1 cellular context compared by ENCODE assay signal in the genomic region with DNA sequence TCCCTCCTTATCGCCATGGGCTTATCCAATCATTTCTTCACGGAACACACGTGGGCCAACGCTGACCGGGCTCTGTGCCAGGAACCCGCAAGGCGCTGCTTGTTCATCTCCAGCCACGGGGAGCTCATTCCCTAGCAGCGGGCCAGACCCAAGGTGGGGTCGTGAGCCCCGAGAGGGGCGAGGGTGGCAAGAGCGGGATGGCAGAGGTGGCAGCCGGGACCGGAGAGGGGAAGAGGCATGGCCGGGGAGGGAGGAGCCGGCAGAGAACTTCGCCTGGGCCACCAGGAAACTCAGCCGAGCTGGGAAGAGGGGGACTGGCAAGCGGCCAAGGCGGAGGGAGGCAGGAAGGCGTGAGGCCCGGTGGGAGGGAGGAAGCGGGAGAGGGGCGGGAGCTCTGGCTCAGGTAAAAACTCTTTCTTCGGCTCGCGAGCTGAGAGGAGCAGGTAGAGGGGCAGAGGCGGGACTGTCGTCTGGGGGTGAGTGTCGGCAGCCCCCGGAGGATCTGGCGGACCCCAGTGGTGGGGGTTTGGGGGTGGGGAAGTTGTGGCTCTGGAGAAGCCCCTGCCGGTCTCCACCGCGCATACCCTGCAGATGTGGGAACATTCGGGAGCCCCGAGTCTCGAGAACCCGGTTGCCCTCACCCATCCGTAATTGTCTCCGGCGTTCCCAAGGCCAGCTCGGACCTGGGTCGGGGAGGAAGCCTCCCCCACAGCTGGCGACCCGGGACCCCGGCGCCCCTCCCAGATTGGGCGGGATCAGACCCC.
A peak's percentile ranks its signal among the peaks of the same experiment; 100 is the strongest.
TF ChIP-seq lines count a peak whose summit lies in the region.

A gene with protein sequence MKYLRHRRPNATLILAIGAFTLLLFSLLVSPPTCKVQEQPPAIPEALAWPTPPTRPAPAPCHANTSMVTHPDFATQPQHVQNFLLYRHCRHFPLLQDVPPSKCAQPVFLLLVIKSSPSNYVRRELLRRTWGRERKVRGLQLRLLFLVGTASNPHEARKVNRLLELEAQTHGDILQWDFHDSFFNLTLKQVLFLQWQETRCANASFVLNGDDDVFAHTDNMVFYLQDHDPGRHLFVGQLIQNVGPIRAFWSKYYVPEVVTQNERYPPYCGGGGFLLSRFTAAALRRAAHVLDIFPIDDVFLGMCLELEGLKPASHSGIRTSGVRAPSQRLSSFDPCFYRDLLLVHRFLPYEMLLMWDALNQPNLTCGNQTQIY (plus strand): TSS at position 408 of the 764 bp plus-strand sequence. CDS start 12,670 bp downstream, outside the sequence.

TF ChIP-seq in K562, 482 proteins besides CTCF, POLR2A, EP300 and RAD21 (continued from another document and continues in another):
- TF ChIP-seq TGIF2 (CRISPR knock-in tag; IDR thresholded peaks at IDR 0.05), result no peak
- TF ChIP-seq KAT8 (IDR thresholded peaks at IDR 0.05; ENCODE audit: low read depth), result no peak
- no peak for TF ChIP-seq FOXK2 (conservative IDR thresholded peaks at IDR 0.05 in 1 of 2, IDR thresholded peaks at IDR 0.05 in 1 of 2; ENCODE audit: low read depth in 2 of 2)
- TF ChIP-seq, protein P1, sequence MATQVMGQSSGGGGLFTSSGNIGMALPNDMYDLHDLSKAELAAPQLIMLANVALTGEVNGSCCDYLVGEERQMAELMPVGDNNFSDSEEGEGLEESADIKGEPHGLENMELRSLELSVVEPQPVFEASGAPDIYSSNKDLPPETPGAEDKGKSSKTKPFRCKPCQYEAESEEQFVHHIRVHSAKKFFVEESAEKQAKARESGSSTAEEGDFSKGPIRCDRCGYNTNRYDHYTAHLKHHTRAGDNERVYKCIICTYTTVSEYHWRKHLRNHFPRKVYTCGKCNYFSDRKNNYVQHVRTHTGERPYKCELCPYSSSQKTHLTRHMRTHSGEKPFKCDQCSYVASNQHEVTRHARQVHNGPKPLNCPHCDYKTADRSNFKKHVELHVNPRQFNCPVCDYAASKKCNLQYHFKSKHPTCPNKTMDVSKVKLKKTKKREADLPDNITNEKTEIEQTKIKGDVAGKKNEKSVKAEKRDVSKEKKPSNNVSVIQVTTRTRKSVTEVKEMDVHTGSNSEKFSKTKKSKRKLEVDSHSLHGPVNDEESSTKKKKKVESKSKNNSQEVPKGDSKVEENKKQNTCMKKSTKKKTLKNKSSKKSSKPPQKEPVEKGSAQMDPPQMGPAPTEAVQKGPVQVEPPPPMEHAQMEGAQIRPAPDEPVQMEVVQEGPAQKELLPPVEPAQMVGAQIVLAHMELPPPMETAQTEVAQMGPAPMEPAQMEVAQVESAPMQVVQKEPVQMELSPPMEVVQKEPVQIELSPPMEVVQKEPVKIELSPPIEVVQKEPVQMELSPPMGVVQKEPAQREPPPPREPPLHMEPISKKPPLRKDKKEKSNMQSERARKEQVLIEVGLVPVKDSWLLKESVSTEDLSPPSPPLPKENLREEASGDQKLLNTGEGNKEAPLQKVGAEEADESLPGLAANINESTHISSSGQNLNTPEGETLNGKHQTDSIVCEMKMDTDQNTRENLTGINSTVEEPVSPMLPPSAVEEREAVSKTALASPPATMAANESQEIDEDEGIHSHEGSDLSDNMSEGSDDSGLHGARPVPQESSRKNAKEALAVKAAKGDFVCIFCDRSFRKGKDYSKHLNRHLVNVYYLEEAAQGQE (CRISPR knock-in tag; IDR thresholded peaks at IDR 0.05; ENCODE audit: low read depth), result no peak
- TF ChIP-seq, protein P2, sequence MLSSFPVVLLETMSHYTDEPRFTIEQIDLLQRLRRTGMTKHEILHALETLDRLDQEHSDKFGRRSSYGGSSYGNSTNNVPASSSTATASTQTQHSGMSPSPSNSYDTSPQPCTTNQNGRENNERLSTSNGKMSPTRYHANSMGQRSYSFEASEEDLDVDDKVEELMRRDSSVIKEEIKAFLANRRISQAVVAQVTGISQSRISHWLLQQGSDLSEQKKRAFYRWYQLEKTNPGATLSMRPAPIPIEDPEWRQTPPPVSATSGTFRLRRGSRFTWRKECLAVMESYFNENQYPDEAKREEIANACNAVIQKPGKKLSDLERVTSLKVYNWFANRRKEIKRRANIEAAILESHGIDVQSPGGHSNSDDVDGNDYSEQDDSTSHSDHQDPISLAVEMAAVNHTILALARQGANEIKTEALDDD (IDR thresholded peaks at IDR 0.05), result no peak
- TF ChIP-seq NFYB (IDR thresholded peaks at IDR 0.05; ENCODE audit: extremely low read depth, insufficient read length), result peak; percentile 59
- no peak for TF ChIP-seq ZNF408 (CRISPR knock-in tag; IDR thresholded peaks at IDR 0.05; ENCODE audit: low read depth)
- no peak for TF ChIP-seq RFX5 (IDR thresholded peaks at IDR 0.05; ENCODE audit: low read depth, low read length)
- no peak for TF ChIP-seq SAFB2 (IDR thresholded peaks at IDR 0.05; ENCODE audit: borderline replicate concordance, low read depth, low read length, severe bottlenecking)
- TF ChIP-seq, protein P3, sequence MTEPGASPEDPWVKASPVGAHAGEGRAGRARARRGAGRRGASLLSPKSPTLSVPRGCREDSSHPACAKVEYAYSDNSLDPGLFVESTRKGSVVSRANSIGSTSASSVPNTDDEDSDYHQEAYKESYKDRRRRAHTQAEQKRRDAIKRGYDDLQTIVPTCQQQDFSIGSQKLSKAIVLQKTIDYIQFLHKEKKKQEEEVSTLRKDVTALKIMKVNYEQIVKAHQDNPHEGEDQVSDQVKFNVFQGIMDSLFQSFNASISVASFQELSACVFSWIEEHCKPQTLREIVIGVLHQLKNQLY (CRISPR knock-in tag; conservative IDR thresholded peaks at IDR 0.05), result no peak
- TF ChIP-seq C11orf30 (IDR thresholded peaks at IDR 0.05; ENCODE audit: low read depth), result no peak
- TF ChIP-seq, protein P4, sequence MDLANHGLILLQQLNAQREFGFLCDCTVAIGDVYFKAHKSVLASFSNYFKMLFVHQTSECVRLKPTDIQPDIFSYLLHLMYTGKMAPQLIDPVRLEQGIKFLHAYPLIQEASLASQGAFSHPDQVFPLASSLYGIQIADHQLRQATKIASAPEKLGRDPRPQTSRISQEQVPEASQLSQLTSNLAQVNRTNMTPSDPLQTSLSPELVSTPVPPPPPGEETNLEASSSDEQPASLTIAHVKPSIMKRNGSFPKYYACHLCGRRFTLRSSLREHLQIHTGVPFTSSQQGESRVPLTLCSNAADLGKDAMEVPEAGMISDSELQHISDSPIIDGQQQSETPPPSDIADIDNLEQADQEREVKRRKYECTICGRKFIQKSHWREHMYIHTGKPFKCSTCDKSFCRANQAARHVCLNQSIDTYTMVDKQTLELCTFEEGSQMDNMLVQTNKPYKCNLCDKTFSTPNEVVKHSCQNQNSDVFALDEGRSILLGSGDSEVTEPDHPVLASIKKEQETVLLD (IDR thresholded peaks at IDR 0.05), result no peak; the same call in 1 of the 2 replicates
- TF ChIP-seq, protein P5, sequence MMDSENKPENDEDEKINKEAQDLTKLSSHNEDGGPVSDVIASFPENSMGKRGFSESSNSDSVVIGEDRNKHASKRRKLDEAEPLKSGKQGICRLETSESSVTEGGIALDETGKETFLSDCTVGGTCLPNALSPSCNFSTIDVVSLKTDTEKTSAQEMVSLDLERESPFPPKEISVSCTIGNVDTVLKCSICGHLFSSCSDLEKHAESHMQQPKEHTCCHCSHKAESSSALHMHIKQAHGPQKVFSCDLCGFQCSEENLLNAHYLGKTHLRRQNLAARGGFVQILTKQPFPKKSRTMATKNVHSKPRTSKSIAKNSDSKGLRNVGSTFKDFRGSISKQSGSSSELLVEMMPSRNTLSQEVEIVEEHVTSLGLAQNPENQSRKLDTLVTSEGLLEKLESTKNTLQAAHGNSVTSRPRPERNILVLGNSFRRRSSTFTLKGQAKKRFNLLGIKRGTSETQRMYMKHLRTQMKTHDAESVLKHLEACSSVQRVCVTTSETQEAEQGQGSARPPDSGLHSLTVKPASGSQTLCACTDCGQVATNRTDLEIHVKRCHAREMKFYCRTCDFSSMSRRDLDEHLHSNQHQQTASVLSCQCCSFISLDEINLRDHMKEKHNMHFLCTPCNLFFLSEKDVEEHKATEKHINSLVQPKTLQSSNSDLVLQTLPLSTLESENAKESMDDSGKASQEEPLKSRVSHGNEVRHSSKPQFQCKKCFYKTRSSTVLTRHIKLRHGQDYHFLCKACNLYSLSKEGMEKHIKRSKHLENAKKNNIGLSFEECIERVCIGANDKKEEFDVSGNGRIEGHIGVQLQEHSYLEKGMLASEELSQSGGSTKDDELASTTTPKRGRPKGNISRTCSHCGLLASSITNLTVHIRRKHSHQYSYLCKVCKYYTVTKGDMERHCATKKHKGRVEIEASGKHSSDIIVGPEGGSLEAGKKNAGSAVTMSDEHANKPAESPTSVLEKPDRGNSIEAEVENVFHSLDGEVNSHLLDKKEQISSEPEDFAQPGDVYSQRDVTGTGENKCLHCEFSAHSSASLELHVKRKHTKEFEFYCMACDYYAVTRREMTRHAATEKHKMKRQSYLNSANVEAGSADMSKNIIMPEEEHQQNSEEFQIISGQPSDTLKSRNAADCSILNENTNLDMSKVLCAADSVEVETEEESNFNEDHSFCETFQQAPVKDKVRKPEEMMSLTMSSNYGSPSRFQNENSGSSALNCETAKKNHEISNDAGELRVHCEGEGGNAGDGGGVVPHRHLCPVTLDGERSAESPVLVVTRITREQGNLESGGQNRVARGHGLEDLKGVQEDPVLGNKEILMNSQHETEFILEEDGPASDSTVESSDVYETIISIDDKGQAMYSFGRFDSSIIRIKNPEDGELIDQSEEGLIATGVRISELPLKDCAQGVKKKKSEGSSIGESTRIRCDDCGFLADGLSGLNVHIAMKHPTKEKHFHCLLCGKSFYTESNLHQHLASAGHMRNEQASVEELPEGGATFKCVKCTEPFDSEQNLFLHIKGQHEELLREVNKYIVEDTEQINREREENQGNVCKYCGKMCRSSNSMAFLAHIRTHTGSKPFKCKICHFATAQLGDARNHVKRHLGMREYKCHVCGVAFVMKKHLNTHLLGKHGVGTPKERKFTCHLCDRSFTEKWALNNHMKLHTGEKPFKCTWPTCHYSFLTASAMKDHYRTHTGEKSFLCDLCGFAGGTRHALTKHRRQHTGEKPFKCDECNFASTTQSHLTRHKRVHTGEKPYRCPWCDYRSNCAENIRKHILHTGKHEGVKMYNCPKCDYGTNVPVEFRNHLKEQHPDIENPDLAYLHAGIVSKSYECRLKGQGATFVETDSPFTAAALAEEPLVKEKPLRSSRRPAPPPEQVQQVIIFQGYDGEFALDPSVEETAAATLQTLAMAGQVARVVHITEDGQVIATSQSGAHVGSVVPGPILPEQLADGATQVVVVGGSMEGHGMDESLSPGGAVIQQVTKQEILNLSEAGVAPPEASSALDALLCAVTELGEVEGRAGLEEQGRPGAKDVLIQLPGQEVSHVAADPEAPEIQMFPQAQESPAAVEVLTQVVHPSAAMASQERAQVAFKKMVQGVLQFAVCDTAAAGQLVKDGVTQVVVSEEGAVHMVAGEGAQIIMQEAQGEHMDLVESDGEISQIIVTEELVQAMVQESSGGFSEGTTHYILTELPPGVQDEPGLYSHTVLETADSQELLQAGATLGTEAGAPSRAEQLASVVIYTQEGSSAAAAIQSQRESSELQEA (IDR thresholded peaks at IDR 0.05; ENCODE audit: low read depth), result no peak
- TF ChIP-seq, protein P6, sequence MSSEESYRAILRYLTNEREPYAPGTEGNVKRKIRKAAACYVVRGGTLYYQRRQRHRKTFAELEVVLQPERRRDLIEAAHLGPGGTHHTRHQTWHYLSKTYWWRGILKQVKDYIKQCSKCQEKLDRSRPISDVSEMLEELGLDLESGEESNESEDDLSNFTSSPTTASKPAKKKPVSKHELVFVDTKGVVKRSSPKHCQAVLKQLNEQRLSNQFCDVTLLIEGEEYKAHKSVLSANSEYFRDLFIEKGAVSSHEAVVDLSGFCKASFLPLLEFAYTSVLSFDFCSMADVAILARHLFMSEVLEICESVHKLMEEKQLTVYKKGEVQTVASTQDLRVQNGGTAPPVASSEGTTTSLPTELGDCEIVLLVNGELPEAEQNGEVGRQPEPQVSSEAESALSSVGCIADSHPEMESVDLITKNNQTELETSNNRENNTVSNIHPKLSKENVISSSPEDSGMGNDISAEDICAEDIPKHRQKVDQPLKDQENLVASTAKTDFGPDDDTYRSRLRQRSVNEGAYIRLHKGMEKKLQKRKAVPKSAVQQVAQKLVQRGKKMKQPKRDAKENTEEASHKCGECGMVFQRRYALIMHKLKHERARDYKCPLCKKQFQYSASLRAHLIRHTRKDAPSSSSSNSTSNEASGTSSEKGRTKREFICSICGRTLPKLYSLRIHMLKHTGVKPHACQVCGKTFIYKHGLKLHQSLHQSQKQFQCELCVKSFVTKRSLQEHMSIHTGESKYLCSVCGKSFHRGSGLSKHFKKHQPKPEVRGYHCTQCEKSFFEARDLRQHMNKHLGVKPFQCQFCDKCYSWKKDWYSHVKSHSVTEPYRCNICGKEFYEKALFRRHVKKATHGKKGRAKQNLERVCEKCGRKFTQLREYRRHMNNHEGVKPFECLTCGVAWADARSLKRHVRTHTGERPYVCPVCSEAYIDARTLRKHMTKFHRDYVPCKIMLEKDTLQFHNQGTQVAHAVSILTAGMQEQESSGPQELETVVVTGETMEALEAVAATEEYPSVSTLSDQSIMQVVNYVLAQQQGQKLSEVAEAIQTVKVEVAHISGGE (CRISPR knock-in tag; IDR thresholded peaks at IDR 0.05), result no peak
- TF ChIP-seq MBD2 (IDR thresholded peaks at IDR 0.05; ENCODE audit: borderline replicate concordance, low read depth), result no peak
- TF ChIP-seq, protein P7, sequence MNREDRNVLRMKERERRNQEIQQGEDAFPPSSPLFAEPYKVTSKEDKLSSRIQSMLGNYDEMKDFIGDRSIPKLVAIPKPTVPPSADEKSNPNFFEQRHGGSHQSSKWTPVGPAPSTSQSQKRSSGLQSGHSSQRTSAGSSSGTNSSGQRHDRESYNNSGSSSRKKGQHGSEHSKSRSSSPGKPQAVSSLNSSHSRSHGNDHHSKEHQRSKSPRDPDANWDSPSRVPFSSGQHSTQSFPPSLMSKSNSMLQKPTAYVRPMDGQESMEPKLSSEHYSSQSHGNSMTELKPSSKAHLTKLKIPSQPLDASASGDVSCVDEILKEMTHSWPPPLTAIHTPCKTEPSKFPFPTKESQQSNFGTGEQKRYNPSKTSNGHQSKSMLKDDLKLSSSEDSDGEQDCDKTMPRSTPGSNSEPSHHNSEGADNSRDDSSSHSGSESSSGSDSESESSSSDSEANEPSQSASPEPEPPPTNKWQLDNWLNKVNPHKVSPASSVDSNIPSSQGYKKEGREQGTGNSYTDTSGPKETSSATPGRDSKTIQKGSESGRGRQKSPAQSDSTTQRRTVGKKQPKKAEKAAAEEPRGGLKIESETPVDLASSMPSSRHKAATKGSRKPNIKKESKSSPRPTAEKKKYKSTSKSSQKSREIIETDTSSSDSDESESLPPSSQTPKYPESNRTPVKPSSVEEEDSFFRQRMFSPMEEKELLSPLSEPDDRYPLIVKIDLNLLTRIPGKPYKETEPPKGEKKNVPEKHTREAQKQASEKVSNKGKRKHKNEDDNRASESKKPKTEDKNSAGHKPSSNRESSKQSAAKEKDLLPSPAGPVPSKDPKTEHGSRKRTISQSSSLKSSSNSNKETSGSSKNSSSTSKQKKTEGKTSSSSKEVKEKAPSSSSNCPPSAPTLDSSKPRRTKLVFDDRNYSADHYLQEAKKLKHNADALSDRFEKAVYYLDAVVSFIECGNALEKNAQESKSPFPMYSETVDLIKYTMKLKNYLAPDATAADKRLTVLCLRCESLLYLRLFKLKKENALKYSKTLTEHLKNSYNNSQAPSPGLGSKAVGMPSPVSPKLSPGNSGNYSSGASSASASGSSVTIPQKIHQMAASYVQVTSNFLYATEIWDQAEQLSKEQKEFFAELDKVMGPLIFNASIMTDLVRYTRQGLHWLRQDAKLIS (CRISPR knock-in tag; IDR thresholded peaks at IDR 0.05), result no peak
- no peak for TF ChIP-seq RNF2 (IDR thresholded peaks at IDR 0.05)
- TF ChIP-seq, protein P8, sequence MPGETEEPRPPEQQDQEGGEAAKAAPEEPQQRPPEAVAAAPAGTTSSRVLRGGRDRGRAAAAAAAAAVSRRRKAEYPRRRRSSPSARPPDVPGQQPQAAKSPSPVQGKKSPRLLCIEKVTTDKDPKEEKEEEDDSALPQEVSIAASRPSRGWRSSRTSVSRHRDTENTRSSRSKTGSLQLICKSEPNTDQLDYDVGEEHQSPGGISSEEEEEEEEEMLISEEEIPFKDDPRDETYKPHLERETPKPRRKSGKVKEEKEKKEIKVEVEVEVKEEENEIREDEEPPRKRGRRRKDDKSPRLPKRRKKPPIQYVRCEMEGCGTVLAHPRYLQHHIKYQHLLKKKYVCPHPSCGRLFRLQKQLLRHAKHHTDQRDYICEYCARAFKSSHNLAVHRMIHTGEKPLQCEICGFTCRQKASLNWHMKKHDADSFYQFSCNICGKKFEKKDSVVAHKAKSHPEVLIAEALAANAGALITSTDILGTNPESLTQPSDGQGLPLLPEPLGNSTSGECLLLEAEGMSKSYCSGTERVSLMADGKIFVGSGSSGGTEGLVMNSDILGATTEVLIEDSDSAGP (CRISPR knock-in tag; IDR thresholded peaks at IDR 0.05), result no peak
- no peak for TF ChIP-seq GABPB2 (CRISPR knock-in tag; conservative IDR thresholded peaks at IDR 0.05)
